Comparison of ENCODE assay signal across 13 cellular contexts in the genomic region with DNA sequence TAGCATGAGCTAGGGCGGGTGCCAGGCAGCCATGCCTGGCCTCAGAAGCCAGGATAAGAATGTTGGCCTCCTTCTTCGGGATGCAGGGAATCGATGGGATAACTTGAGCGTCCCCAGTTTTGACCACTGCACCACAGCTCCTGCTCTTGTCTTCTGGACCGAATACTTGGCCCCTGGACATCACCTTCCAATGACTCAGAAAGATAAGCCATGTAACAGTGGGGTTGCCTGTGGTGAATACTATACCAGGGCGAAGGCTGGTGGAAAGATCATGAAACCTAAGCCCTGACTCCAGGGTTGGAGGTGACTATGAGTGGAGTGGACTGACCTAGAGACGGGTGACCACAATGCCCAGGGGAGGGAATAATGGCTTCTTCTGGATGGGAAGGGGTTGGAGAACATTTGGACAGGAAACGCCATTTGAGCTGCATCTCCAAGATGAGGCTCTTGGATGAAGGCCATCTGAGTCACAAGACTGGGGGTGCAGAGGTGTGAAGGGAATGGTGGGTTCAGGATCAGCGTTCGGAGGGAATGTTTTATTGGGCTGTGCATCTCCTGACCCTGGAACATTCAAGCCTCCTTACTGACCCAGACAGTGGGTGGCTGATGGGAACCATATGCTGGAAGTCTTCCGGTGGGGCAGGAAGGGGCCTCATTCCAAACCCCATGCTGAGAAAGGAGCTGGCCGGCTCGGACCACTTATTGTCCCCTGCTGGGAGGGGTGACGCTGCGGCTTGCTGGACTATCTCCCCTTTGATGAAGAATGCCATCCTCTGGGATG. TPM values are rescaled to one million over a fixed set of nuclear protein-coding genes. Genes with fewer than 3 reads are reported as not detected.
DNase-seq lines count a peak whose midpoint lies in the region; ATAC-seq and TF ChIP-seq lines count a peak whose summit lies in the region.
"Had no signal": no experiment of that assay in that cellular context is flagged by ENCODE, and none has a peak within 500 bp of the region (broad histone marks: within the 10 kb centered on the region; RNA-seq: fewer than 3 reads in every experiment).

No MANE protein-coding gene starts in this region.

- peaks cover 71% of the 10 kb centered on the region for H3K4me1 Mint-ChIP-seq in osteocyte (ENCODE audit: unreplicated experiment)
- H3K4me1 Mint-ChIP-seq in stimulated activated naive CD8-positive, alpha-beta T cell treated with anti-CD3 and anti-CD28 coated beads, Interleukin-15, amount 100 ng/mL, for 72 hours, result peaks cover 12% of the 10 kb centered on the region

- H3K4me3 Mint-ChIP-seq in osteocyte (ENCODE audit: unreplicated experiment), result peak overlapping the region; percentile 36
- H3K4me3 Mint-ChIP-seq in stimulated activated naive CD8-positive, alpha-beta T cell treated with anti-CD3 and anti-CD28 coated beads, Interleukin-15, amount 100 ng/mL, for 72 hours, result no peak overlapping the region
- H3K4me3 Mint-ChIP-seq: neural crest cell had no signal

- no peak for DNase-seq in ascending aorta (ENCODE audit: low spot score in 2 of 2)
- DNase-seq in fibroblast of villous mesenchyme (ENCODE audit: low read depth), result peak; percentile 44
- DNase-seq in osteocyte (ENCODE audit: extremely low spot score, unreplicated experiment), result peak; percentile 88
- DNase-seq in upper lobe of right lung, result no peak
- DNase-seq in stimulated activated naive CD8-positive, alpha-beta T cell treated with anti-CD3 and anti-CD28 coated beads, Interleukin-15, amount 100 ng/mL, for 72 hours, result no peak
- DNase-seq in T1000 (lab: John Stamatoyannopoulos, UW), result no peak
- DNase-seq: mammary epithelial cell, NCI-H2029 treated with DMSO at 0.1 percent for 48 hours, NCI-H69, PC-9 had no signal

- H3K27me3 Mint-ChIP-seq in osteocyte (ENCODE audit: unreplicated experiment), result no peaks in the 10 kb centered on the region
- H3K27me3 Mint-ChIP-seq in stimulated activated naive CD8-positive, alpha-beta T cell treated with anti-CD3 and anti-CD28 coated beads, Interleukin-15, amount 100 ng/mL, for 72 hours, result no peaks in the 10 kb centered on the region

- no peaks in the 10 kb centered on the region for H3K36me3 Mint-ChIP-seq in osteocyte (ENCODE audit: unreplicated experiment)

- no peaks in the 10 kb centered on the region for H3K9me3 ChIP-seq in ascending aorta
- no peaks in the 10 kb centered on the region for H3K9me3 ChIP-seq in upper lobe of right lung

- intact Hi-C loops in ascending aorta (cut with DNase I) (loop anchor here (5.0 kb wide), 1 partner anchor 143 kb away; no protein-coding TSS in a partner anchor), upper lobe of right lung (cut with DNase I) (no loop called here)

- ATAC-seq in upper lobe of right lung (peak; percentile 55), GM19467 (IDR thresholded peaks at IDR 0.05; ENCODE audit: unreplicated experiment) (no peak)
- ATAC-seq in stimulated activated naive CD8-positive, alpha-beta T cell treated with anti-CD3 and anti-CD28 coated beads, Interleukin-15, amount 100 ng/mL, for 72 hours, result no peak

- H3K4me1 ChIP-seq in ascending aorta (peaks cover 3 to 21% of the 10 kb centered on the region in 2 donors), upper lobe of right lung (peaks cover 8% of the 10 kb centered on the region)

- H3K27me3 ChIP-seq in ascending aorta (no peaks in the 10 kb centered on the region), upper lobe of right lung (no peaks in the 10 kb centered on the region)
- H3K27me3 ChIP-seq: cardiac muscle cell had no signal

- no peaks in the 10 kb centered on the region for H3K9me3 Mint-ChIP-seq in osteocyte (ENCODE audit: unreplicated experiment)
- no peaks in the 10 kb centered on the region for H3K9me3 Mint-ChIP-seq in stimulated activated naive CD8-positive, alpha-beta T cell treated with anti-CD3 and anti-CD28 coated beads, Interleukin-15, amount 100 ng/mL, for 72 hours

- H3K27ac Mint-ChIP-seq in osteocyte (ENCODE audit: unreplicated experiment), result peak overlapping the region; percentile 80
- H3K27ac Mint-ChIP-seq in stimulated activated naive CD8-positive, alpha-beta T cell treated with anti-CD3 and anti-CD28 coated beads, Interleukin-15, amount 100 ng/mL, for 72 hours, result no peak overlapping the region

- H3K27ac ChIP-seq in ascending aorta (peak overlapping the region; percentile 66 to 70), upper lobe of right lung (peak overlapping the region; percentile 69)
- H3K27ac ChIP-seq: PC-9 had no signal

- H3K36me3 ChIP-seq in ascending aorta, result no peaks in the 10 kb centered on the region
- no peaks in the 10 kb centered on the region for H3K36me3 ChIP-seq in upper lobe of right lung
- H3K36me3 ChIP-seq: cardiac muscle cell had no signal

- H3K4me3 ChIP-seq in ascending aorta (no peak overlapping the region), fibroblast of villous mesenchyme (ENCODE audit: low read depth, low read length) (no peak overlapping the region), upper lobe of right lung (no peak overlapping the region)
- H3K4me3 ChIP-seq: cardiac muscle cell, PC-9 had no signal

- TF ChIP-seq CTCF in ascending aorta (IDR thresholded peaks at IDR 0.05) (no peak), fibroblast of villous mesenchyme (IDR thresholded peaks at IDR 0.05; ENCODE audit: insufficient read depth, low read depth, low read length) (no peak), osteocyte (IDR thresholded peaks at IDR 0.05) (no peak), upper lobe of right lung (IDR thresholded peaks at IDR 0.05) (no peak)

RNA-seq across cellular contexts. Expression of a gene that starts 18.5 kb away (rescaled TPM):
- total RNA-seq in ascending aorta (not detected), fibroblast of villous mesenchyme (not detected in 2 replicates), osteocyte (0.56 TPM in 1 of 2 replicates, not detected in the other), upper lobe of right lung (0.52 TPM)
- total RNA-seq: PC-9 had no signal

RNA-seq across cellular contexts. Expression of a gene that starts 30.0 kb away (rescaled TPM):
- total RNA-seq in ascending aorta (not detected), fibroblast of villous mesenchyme (4.7 and 7.1 TPM in 2 replicates), osteocyte (3.3 and 3.9 TPM in 2 replicates), upper lobe of right lung (21.8 TPM)

Comparison
In these comparisons a context has a peak if more than half of its experiments do, and no peak if none do; other contexts are left out.
1. DNase-seq: peak in fibroblast of villous mesenchyme (single experiment) and osteocyte (single experiment); none in ascending aorta (0 of 2), upper lobe of right lung (single experiment), stimulated activated naive CD8-positive, alpha-beta T cell treated with anti-CD3 and anti-CD28 coated beads, Interleukin-15, amount 100 ng/mL, for 72 hours (0 of 2) and T1000 (single experiment).